In the genomic region with DNA sequence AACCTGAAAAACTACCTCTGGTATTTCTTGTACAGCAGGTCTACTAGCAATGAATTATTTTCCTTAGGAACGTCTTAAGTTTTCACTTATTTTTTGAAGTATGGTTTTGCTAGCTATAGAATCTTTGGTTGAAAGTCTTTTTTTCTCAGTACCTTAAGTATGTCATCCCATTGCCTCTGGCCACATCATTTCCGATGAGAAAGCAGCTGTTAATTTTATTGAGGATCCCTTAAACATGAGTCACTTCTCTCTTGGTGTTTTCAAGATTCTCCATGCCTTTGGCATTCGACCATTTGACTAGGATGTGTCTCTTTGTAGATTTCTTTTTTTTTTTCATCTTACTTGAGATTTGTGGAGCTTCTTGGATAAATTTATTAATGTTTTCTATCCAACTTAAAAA, we compare ENCODE assay signal across 23 cellular contexts.
DNase-seq lines count a peak whose midpoint lies in the region; ATAC-seq and TF ChIP-seq lines count a peak whose summit lies in the region.
"Had no signal": no experiment of that assay in that cellular context is flagged by ENCODE, and none has a peak within 500 bp of the region (broad histone marks: within the 10 kb centered on the region; RNA-seq: fewer than 3 reads in every experiment).

No MANE protein-coding gene starts in this region.

- H3K4me3 ChIP-seq in fibroblast of mammary gland (ENCODE audit: control insufficient read depth, low read depth, low read length) = no peak overlapping the region
- H3K4me3 ChIP-seq: BLaER1 treated with 17β-estradiol and CSF1 and Interleukin-3, amounts not matched to agents 10 nM and 100 nM; hepatocyte; lung; pancreas; tibial artery had no signal

- peak overlapping the region; percentile 8 for H3K4me3 Mint-ChIP-seq in type B pancreatic cell
- H3K4me3 Mint-ChIP-seq: activated CD4-positive, alpha-beta T cell treated with anti-CD3 and anti-CD28 coated beads, Interleukin-2, amount 10 ng/mL, durations not matched to agents 24 days and 14 days; central memory CD8-positive, alpha-beta T cell; naive B cell had no signal

- no peaks in the 10 kb centered on the region for H3K4me1 Mint-ChIP-seq in type B pancreatic cell (ENCODE audit: unreplicated experiment)
- H3K4me1 Mint-ChIP-seq: activated CD4-positive, alpha-beta T cell treated with anti-CD3 and anti-CD28 coated beads, Interleukin-2, amount 10 ng/mL, durations not matched to agents 24 days and 14 days; central memory CD8-positive, alpha-beta T cell; naive B cell had no signal

- H3K36me3 Mint-ChIP-seq in type B pancreatic cell = no peaks in the 10 kb centered on the region
- H3K36me3 Mint-ChIP-seq: naive B cell had no signal

- no peaks in the 10 kb centered on the region for H3K9me3 Mint-ChIP-seq in type B pancreatic cell
- H3K9me3 Mint-ChIP-seq: activated CD4-positive, alpha-beta T cell treated with anti-CD3 and anti-CD28 coated beads, Interleukin-2, amount 10 ng/mL, durations not matched to agents 24 days and 14 days had no signal

- H3K27ac Mint-ChIP-seq in type B pancreatic cell = peak overlapping the region; percentile 10
- H3K27ac Mint-ChIP-seq: activated CD4-positive, alpha-beta T cell treated with anti-CD3 and anti-CD28 coated beads, Interleukin-2, amount 10 ng/mL, durations not matched to agents 24 days and 14 days; naive B cell had no signal

- TF ChIP-seq CTCF in fibroblast of mammary gland (conservative IDR thresholded peaks at IDR 0.05; ENCODE audit: control insufficient read depth, insufficient read depth, low read depth, low read length) = no peak
- no peak for TF ChIP-seq CTCF in type B pancreatic cell (conservative IDR thresholded peaks at IDR 0.05)

- DNase-seq in GM04503 (ENCODE audit: low read depth) = peak; percentile 44
- DNase-seq in RPMI7951 (ENCODE audit: low read depth) = peak; percentile 69
- peak; percentile 65 for DNase-seq in fibroblast of mammary gland (ENCODE audit: low read depth)
- no peak for DNase-seq in type B pancreatic cell (ENCODE audit: extremely low spot score, unreplicated experiment)
- DNase-seq in nucleus accumbens (lab: John Stamatoyannopoulos, UW) = no peak
- DNase-seq: activated CD4-positive, alpha-beta T cell treated with anti-CD3 and anti-CD28 coated beads, Interleukin-2, amount 10 ng/mL, durations not matched to agents 24 days and 14 days; effector CD8-positive, alpha-beta T cell; naive B cell; NCI-H1048; NCI-H2029; NCI-H446 treated with DMSO at 0.1 percent for 48 hours; NK-92 treated with Interleukin-12 subunit alpha and Interleukin-12 subunit beta, amount 100 ng/mL, for 24 hours; pancreas; stimulated activated CD4-positive, alpha-beta T cell treated with anti-CD3 and anti-CD28 coated beads, Interleukin-1b, Interleukin-23, amount 100 ng/mL, for 48 hours; stimulated activated naive CD8-positive, alpha-beta T cell treated with anti-CD3 and anti-CD28 coated beads, Interleukin-15, Interleukin-2, amounts not matched to agents 100 U/mL and 50 U/mL, for 24 hours; tibial artery had no signal

- ATAC-seq in HG02588 (IDR thresholded peaks at IDR 0.05; ENCODE audit: unreplicated experiment) = no peak
- no peak for ATAC-seq in GM18870 (IDR thresholded peaks at IDR 0.05; ENCODE audit: unreplicated experiment)
- ATAC-seq: pancreas; sciatic nerve; stimulated activated naive CD8-positive, alpha-beta T cell treated with anti-CD3 and anti-CD28 coated beads, Interleukin-15, Interleukin-2, amounts not matched to agents 100 U/mL and 50 U/mL, for 24 hours had no signal

- H3K27me3 Mint-ChIP-seq in type B pancreatic cell = no peaks in the 10 kb centered on the region
- H3K27me3 Mint-ChIP-seq: activated CD4-positive, alpha-beta T cell treated with anti-CD3 and anti-CD28 coated beads, Interleukin-2, amount 10 ng/mL, durations not matched to agents 24 days and 14 days; central memory CD8-positive, alpha-beta T cell; naive B cell had no signal

Comparison
In these comparisons a context has a peak if more than half of its experiments do, and no peak if none do; other contexts are left out.
1. DNase-seq: peak in GM04503 (single experiment), RPMI7951 (single experiment) and fibroblast of mammary gland (single experiment); none in type B pancreatic cell (single experiment) and nucleus accumbens (0 of 56).